1 cellular context compared by ENCODE assay signal in the genomic region with DNA sequence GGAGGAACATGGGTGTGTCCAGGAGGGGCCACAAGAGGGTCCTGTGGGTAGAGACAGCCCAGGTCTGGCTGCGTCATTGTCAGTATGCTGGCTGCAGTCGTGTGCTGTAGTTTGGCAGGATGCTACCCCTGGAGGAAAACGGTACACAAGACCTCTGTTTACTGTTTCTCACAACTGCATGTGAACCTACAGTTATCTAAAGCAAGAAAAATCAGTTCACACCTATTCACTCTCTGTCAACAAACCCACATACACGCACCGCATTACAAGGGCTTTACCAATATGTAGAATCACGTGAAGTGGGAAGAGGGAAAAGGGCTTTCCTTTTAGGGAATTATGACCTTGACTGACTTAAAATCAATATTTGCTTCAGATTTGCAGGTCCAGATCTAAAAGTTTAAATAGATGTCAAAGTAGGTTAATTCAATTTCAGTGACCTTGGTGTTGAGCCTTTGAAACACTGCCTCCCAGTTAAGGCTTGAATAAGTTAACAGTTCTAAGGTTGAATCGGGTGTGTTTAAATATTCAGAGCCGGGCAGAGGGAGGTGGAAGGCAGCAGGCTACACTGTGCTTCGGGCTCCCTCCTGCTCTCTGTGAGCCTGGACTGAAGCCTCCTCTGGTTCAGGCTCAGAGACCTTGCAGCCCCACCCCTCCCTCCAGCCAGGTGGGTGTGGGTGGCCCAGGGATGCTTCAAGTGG.
TF ChIP-seq lines count a peak whose summit lies in the region.

No MANE protein-coding gene starts in this region.

TF ChIP-seq in HepG2, 621 proteins besides CTCF, POLR2A, EP300 and RAD21 (continued from another document and continues in another):
- TF ChIP-seq, protein P1, sequence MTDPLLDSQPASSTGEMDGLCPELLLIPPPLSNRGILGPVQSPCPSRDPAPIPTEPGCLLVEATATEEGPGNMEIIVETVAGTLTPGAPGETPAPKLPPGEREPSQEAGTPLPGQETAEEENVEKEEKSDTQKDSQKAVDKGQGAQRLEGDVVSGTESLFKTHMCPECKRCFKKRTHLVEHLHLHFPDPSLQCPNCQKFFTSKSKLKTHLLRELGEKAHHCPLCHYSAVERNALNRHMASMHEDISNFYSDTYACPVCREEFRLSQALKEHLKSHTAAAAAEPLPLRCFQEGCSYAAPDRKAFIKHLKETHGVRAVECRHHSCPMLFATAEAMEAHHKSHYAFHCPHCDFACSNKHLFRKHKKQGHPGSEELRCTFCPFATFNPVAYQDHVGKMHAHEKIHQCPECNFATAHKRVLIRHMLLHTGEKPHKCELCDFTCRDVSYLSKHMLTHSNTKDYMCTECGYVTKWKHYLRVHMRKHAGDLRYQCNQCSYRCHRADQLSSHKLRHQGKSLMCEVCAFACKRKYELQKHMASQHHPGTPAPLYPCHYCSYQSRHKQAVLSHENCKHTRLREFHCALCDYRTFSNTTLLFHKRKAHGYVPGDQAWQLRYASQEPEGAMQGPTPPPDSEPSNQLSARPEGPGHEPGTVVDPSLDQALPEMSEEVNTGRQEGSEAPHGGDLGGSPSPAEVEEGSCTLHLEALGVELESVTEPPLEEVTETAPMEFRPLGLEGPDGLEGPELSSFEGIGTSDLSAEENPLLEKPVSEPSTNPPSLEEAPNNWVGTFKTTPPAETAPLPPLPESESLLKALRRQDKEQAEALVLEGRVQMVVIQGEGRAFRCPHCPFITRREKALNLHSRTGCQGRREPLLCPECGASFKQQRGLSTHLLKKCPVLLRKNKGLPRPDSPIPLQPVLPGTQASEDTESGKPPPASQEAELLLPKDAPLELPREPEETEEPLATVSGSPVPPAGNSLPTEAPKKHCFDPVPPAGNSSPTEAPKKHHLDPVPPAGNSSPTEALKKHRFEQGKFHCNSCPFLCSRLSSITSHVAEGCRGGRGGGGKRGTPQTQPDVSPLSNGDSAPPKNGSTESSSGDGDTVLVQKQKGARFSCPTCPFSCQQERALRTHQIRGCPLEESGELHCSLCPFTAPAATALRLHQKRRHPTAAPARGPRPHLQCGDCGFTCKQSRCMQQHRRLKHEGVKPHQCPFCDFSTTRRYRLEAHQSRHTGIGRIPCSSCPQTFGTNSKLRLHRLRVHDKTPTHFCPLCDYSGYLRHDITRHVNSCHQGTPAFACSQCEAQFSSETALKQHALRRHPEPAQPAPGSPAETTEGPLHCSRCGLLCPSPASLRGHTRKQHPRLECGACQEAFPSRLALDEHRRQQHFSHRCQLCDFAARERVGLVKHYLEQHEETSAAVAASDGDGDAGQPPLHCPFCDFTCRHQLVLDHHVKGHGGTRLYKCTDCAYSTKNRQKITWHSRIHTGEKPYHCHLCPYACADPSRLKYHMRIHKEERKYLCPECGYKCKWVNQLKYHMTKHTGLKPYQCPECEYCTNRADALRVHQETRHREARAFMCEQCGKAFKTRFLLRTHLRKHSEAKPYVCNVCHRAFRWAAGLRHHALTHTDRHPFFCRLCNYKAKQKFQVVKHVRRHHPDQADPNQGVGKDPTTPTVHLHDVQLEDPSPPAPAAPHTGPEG (CRISPR knock-in tag; IDR thresholded peaks at IDR 0.05), result no peak
- TF ChIP-seq, protein P2, sequence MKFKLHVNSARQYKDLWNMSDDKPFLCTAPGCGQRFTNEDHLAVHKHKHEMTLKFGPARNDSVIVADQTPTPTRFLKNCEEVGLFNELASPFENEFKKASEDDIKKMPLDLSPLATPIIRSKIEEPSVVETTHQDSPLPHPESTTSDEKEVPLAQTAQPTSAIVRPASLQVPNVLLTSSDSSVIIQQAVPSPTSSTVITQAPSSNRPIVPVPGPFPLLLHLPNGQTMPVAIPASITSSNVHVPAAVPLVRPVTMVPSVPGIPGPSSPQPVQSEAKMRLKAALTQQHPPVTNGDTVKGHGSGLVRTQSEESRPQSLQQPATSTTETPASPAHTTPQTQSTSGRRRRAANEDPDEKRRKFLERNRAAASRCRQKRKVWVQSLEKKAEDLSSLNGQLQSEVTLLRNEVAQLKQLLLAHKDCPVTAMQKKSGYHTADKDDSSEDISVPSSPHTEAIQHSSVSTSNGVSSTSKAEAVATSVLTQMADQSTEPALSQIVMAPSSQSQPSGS (CRISPR knock-in tag; IDR thresholded peaks at IDR 0.05), result peak; percentile 76; the same call in 1 of the 2 replicates
- no peak; the same call in 1 of the 2 replicates for TF ChIP-seq NFYB (CRISPR knock-in tag; IDR thresholded peaks at IDR 0.05)
- TF ChIP-seq, protein P3, sequence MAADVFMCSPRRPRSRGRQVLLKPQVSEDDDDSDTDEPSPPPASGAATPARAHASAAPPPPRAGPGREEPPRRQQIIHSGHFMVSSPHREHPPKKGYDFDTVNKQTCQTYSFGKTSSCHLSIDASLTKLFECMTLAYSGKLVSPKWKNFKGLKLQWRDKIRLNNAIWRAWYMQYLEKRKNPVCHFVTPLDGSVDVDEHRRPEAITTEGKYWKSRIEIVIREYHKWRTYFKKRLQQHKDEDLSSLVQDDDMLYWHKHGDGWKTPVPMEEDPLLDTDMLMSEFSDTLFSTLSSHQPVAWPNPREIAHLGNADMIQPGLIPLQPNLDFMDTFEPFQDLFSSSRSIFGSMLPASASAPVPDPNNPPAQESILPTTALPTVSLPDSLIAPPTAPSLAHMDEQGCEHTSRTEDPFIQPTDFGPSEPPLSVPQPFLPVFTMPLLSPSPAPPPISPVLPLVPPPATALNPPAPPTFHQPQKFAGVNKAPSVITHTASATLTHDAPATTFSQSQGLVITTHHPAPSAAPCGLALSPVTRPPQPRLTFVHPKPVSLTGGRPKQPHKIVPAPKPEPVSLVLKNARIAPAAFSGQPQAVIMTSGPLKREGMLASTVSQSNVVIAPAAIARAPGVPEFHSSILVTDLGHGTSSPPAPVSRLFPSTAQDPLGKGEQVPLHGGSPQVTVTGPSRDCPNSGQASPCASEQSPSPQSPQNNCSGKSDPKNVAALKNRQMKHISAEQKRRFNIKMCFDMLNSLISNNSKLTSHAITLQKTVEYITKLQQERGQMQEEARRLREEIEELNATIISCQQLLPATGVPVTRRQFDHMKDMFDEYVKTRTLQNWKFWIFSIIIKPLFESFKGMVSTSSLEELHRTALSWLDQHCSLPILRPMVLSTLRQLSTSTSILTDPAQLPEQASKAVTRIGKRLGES (CRISPR knock-in tag; IDR thresholded peaks at IDR 0.05; ENCODE audit: borderline replicate concordance), result no peak
- TF ChIP-seq, protein P4, sequence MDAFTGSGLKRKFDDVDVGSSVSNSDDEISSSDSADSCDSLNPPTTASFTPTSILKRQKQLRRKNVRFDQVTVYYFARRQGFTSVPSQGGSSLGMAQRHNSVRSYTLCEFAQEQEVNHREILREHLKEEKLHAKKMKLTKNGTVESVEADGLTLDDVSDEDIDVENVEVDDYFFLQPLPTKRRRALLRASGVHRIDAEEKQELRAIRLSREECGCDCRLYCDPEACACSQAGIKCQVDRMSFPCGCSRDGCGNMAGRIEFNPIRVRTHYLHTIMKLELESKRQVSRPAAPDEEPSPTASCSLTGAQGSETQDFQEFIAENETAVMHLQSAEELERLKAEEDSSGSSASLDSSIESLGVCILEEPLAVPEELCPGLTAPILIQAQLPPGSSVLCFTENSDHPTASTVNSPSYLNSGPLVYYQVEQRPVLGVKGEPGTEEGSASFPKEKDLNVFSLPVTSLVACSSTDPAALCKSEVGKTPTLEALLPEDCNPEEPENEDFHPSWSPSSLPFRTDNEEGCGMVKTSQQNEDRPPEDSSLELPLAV (CRISPR knock-in tag; conservative IDR thresholded peaks at IDR 0.05; ENCODE audit: low read depth), result no peak
- TF ChIP-seq JARID2 (CRISPR knock-in tag; IDR thresholded peaks at IDR 0.05; ENCODE audit: insufficient replicate concordance), result no peak
- TF ChIP-seq, protein P5, sequence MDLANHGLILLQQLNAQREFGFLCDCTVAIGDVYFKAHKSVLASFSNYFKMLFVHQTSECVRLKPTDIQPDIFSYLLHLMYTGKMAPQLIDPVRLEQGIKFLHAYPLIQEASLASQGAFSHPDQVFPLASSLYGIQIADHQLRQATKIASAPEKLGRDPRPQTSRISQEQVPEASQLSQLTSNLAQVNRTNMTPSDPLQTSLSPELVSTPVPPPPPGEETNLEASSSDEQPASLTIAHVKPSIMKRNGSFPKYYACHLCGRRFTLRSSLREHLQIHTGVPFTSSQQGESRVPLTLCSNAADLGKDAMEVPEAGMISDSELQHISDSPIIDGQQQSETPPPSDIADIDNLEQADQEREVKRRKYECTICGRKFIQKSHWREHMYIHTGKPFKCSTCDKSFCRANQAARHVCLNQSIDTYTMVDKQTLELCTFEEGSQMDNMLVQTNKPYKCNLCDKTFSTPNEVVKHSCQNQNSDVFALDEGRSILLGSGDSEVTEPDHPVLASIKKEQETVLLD (CRISPR knock-in tag; IDR thresholded peaks at IDR 0.05; ENCODE audit: low read depth), result no peak
- TF ChIP-seq ZNF552 (CRISPR knock-in tag; IDR thresholded peaks at IDR 0.05; ENCODE audit: borderline replicate concordance), result no peak
- TF ChIP-seq, protein P6, sequence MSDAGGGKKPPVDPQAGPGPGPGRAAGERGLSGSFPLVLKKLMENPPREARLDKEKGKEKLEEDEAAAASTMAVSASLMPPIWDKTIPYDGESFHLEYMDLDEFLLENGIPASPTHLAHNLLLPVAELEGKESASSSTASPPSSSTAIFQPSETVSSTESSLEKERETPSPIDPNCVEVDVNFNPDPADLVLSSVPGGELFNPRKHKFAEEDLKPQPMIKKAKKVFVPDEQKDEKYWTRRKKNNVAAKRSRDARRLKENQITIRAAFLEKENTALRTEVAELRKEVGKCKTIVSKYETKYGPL (CRISPR knock-in tag; IDR thresholded peaks at IDR 0.05), result no peak
- TF ChIP-seq GZF1 (CRISPR knock-in tag; IDR thresholded peaks at IDR 0.05), result no peak
- TF ChIP-seq ZNF564 (CRISPR knock-in tag; IDR thresholded peaks at IDR 0.05), result no peak
- TF ChIP-seq, protein P7, sequence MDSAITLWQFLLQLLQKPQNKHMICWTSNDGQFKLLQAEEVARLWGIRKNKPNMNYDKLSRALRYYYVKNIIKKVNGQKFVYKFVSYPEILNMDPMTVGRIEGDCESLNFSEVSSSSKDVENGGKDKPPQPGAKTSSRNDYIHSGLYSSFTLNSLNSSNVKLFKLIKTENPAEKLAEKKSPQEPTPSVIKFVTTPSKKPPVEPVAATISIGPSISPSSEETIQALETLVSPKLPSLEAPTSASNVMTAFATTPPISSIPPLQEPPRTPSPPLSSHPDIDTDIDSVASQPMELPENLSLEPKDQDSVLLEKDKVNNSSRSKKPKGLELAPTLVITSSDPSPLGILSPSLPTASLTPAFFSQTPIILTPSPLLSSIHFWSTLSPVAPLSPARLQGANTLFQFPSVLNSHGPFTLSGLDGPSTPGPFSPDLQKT (CRISPR knock-in tag; IDR thresholded peaks at IDR 0.05; ENCODE audit: borderline replicate concordance), result no peak
- TF ChIP-seq ZNF264 (CRISPR knock-in tag; IDR thresholded peaks at IDR 0.05), result no peak
- no peak for TF ChIP-seq ZNF570 (CRISPR knock-in tag; IDR thresholded peaks at IDR 0.05; ENCODE audit: borderline replicate concordance)
- TF ChIP-seq IKZF1 (IDR thresholded peaks at IDR 0.05), result no peak
- TF ChIP-seq ZNF350 (CRISPR knock-in tag; IDR thresholded peaks at IDR 0.05; ENCODE audit: borderline replicate concordance, low read depth), result 0 out of 2 replicates have a peak, but pooled peaks have one; percentile 37
- TF ChIP-seq FOXP1 (IDR thresholded peaks at IDR 0.05), result peak; percentile 86
- TF ChIP-seq FOXP1 (CRISPR knock-in tag; IDR thresholded peaks at IDR 0.05), result peak; percentile 99
- TF ChIP-seq HCFC1 (IDR thresholded peaks at IDR 0.05; ENCODE audit: low read depth, low read length), result no peak
- TF ChIP-seq SRF (IDR thresholded peaks at IDR 0.05; ENCODE audit: low read depth, low read length), result peak; percentile 97
- TF ChIP-seq, protein P8, sequence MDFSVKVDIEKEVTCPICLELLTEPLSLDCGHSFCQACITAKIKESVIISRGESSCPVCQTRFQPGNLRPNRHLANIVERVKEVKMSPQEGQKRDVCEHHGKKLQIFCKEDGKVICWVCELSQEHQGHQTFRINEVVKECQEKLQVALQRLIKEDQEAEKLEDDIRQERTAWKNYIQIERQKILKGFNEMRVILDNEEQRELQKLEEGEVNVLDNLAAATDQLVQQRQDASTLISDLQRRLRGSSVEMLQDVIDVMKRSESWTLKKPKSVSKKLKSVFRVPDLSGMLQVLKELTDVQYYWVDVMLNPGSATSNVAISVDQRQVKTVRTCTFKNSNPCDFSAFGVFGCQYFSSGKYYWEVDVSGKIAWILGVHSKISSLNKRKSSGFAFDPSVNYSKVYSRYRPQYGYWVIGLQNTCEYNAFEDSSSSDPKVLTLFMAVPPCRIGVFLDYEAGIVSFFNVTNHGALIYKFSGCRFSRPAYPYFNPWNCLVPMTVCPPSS (IDR thresholded peaks at IDR 0.05), result no peak
- no peak for TF ChIP-seq RARG (CRISPR knock-in tag; IDR thresholded peaks at IDR 0.05; ENCODE audit: low read depth)
- peak; percentile 81 for TF ChIP-seq DPF2 (CRISPR knock-in tag; IDR thresholded peaks at IDR 0.05; ENCODE audit: borderline replicate concordance, low read depth)
- TF ChIP-seq ZNF263 (CRISPR knock-in tag; IDR thresholded peaks at IDR 0.05), result no peak
- TF ChIP-seq, protein P9, sequence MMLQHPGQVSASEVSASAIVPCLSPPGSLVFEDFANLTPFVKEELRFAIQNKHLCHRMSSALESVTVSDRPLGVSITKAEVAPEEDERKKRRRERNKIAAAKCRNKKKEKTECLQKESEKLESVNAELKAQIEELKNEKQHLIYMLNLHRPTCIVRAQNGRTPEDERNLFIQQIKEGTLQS (CRISPR knock-in tag; IDR thresholded peaks at IDR 0.05), result no peak
- TF ChIP-seq ZNF816 (CRISPR knock-in tag; IDR thresholded peaks at IDR 0.05; ENCODE audit: borderline replicate concordance), result no peak
- TF ChIP-seq TOPORS (CRISPR knock-in tag; IDR thresholded peaks at IDR 0.05), result no peak
- TF ChIP-seq GTF3A (CRISPR knock-in tag; conservative IDR thresholded peaks at IDR 0.05), result no peak
- peak; percentile 25; the same call in 1 of the 2 replicates for TF ChIP-seq HOXA3 (CRISPR knock-in tag; IDR thresholded peaks at IDR 0.05)
- peak; percentile 72; the same call in 1 of the 2 replicates for TF ChIP-seq SIX1 (CRISPR knock-in tag; IDR thresholded peaks at IDR 0.05; ENCODE audit: borderline replicate concordance)
- TF ChIP-seq, protein P10, sequence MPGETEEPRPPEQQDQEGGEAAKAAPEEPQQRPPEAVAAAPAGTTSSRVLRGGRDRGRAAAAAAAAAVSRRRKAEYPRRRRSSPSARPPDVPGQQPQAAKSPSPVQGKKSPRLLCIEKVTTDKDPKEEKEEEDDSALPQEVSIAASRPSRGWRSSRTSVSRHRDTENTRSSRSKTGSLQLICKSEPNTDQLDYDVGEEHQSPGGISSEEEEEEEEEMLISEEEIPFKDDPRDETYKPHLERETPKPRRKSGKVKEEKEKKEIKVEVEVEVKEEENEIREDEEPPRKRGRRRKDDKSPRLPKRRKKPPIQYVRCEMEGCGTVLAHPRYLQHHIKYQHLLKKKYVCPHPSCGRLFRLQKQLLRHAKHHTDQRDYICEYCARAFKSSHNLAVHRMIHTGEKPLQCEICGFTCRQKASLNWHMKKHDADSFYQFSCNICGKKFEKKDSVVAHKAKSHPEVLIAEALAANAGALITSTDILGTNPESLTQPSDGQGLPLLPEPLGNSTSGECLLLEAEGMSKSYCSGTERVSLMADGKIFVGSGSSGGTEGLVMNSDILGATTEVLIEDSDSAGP (CRISPR knock-in tag; IDR thresholded peaks at IDR 0.05; ENCODE audit: borderline replicate concordance), result peak; percentile 19; the same call in 1 of the 2 replicates
